ENCODE assay signal across 8 cellular contexts in genomic region chr18:62249478-62250097, GRCh38.
DNase-seq lines count a peak whose midpoint lies in the region; ATAC-seq and TF ChIP-seq lines count a peak whose summit lies in the region.

No MANE protein-coding gene starts in this region.

- in situ Hi-C loops in SK-MEL-5 (cut with HindIII; ENCODE audit: low pct_unique_long_range_greater_than_20kb, low sequenced_read_pairs) = no loop called here

- H3K4me3 ChIP-seq in BE2C (ENCODE audit: low read depth, low read length) (no peak overlapping the region), MG63 (no peak overlapping the region), upper lobe of left lung (no peak overlapping the region)

- TF ChIP-seq CTCF in BE2C (IDR thresholded peaks at IDR 0.05; ENCODE audit: low read depth, low read length) = peak; percentile 66
- TF ChIP-seq CTCF in upper lobe of left lung (IDR thresholded peaks at IDR 0.05) = peak in 5 of 6 experiments; percentile 52 to 69 (median 62)

- no peak for TF ChIP-seq POLR2A in upper lobe of left lung (IDR thresholded peaks at IDR 0.05)

- H3K27me3 ChIP-seq in BE2C = no peaks in the 10 kb centered on the region
- H3K27me3 ChIP-seq in MG63 = no peaks in the 10 kb centered on the region
- no peaks in the 10 kb centered on the region for H3K27me3 ChIP-seq in upper lobe of left lung

- ATAC-seq in GM19452 (IDR thresholded peaks at IDR 0.05; ENCODE audit: unreplicated experiment) = peak; percentile 71
- peak in 1 of 2 donors; percentile 59 for ATAC-seq in upper lobe of left lung (ENCODE audit: low FRiP score in 2 of 2)

- H3K9me3 ChIP-seq in BE2C (no peaks in the 10 kb centered on the region), MG63 (no peaks in the 10 kb centered on the region), upper lobe of left lung (no peaks in the 10 kb centered on the region)

- no peak overlapping the region for H3K27ac ChIP-seq in upper lobe of left lung

- DNase-seq in BE2C (peak; percentile 69), MG63 (peak; percentile 43), SK-MEL-5 (ENCODE audit: low read depth, low spot score) (peak; percentile 73), glomerular visceral epithelial cell (ENCODE audit: extremely low spot score) (peak; percentile 73), pons (ENCODE audit: low spot score) (peak; percentile 83), upper lobe of left lung (peak in 1 of 2 donors; percentile 84)
- peak; percentile 69 for DNase-seq in activated naive CD4-positive, alpha-beta T cell treated with Interleukin-2 at 50 U/mL for 16 hours

- WGBS in upper lobe of left lung, 2 donors = 72 to 77% methylated on average over 3 of the region's 3 CpGs

- H3K36me3 ChIP-seq in BE2C (no peaks in the 10 kb centered on the region), MG63 (no peaks in the 10 kb centered on the region), upper lobe of left lung (peaks cover 0 to 42% (median 7%) of the 10 kb centered on the region in 4 donors)

- no peaks in the 10 kb centered on the region for H3K4me1 ChIP-seq in BE2C
- H3K4me1 ChIP-seq in upper lobe of left lung = no peaks in the 10 kb centered on the region

- no peak for TF ChIP-seq EP300 in upper lobe of left lung (IDR thresholded peaks at IDR 0.05)
